Comparison of ENCODE assay signal across 8 cellular contexts in the genomic region with DNA sequence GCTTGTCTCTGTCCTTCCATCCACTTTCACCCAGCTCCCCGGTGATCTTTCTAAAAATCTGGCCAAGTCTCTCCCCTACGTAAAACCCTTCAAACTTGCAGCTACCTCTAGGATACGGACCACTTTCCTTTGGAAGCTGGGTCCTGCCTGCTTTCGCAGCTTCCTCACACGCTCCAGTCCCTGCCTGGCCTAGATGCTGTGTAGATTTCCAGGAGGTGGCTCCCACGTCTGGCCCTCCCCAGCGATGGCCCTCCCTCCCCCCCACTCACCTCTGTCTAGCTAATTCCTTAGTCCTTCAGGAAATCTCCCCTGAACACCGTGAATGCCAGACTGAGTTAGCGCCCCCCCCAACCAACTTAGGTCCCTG. TPM values are rescaled to one million over a fixed set of nuclear protein-coding genes. Genes with fewer than 3 reads are reported as not detected.
DNase-seq lines count a peak whose midpoint lies in the region; ATAC-seq, FAIRE-seq and TF ChIP-seq lines count a peak whose summit lies in the region.

No MANE protein-coding gene starts in this region.

- peak in 1 of 2 experiments; percentile 1; a peak in 2 of 6 replicates for ATAC-seq in A549
- ATAC-seq in activated naive CD4-positive, alpha-beta T cell treated with anti-CD3 and anti-CD28 coated beads, Interleukin-2, amount 50 U/mL, for 72 hours: no peak
- ATAC-seq in HG02981 (IDR thresholded peaks at IDR 0.05; ENCODE audit: unreplicated experiment): no peak
- no peak for ATAC-seq in HG03442 (IDR thresholded peaks at IDR 0.05; ENCODE audit: unreplicated experiment)
- ATAC-seq in HG03354 (IDR thresholded peaks at IDR 0.05; ENCODE audit: poor library complexity, severe bottlenecking, unreplicated experiment): no peak

- peaks cover 17 to 26% of the 10 kb centered on the region in 2 donors for H3K36me3 Mint-ChIP-seq in activated naive CD4-positive, alpha-beta T cell treated with anti-CD3 and anti-CD28 coated beads, Interleukin-2, amount 50 U/mL, for 72 hours

- H3K4me3 ChIP-seq in A549: peak overlapping the region; percentile 88; the same call in 2 of the 3 replicates
- H3K4me3 ChIP-seq in H7 (ENCODE audit: insufficient read depth, low read depth, low read length): peak overlapping the region; percentile 87
- peak overlapping the region; percentile 96 to 97 for H3K4me3 ChIP-seq in mucosa of rectum (ENCODE audit: low read length in 2 of 2)

- H3K36me3 ChIP-seq in H7 (replicated peaks; ENCODE audit: control insufficient read depth, insufficient read depth, low read length) (peaks cover 19% of the 10 kb centered on the region), mucosa of rectum (ENCODE audit: control insufficient read depth in 2 of 2, insufficient read depth in 2 of 2, low read length in 2 of 2) (peaks cover 22% of the 10 kb centered on the region in 2 donors)

- H3K27me3 ChIP-seq in H7 (ENCODE audit: control insufficient read depth, insufficient read depth, low read length): no peaks in the 10 kb centered on the region
- no peaks in the 10 kb centered on the region for H3K27me3 ChIP-seq in mucosa of rectum (ENCODE audit: control insufficient read depth in 2 of 2, insufficient read depth in 2 of 2, low read length in 2 of 2)

- no peak for TF ChIP-seq RAD21 in A549 (conservative IDR thresholded peaks at IDR 0.05 in 1 of 2, IDR thresholded peaks at IDR 0.05 in 1 of 2)

- TF ChIP-seq POLR2A in A549 (IDR thresholded peaks at IDR 0.05; ENCODE audit: low read length): no peak

- peak overlapping the region in 1 of 2 donors; percentile 100 for H3K9ac ChIP-seq in mucosa of rectum (ENCODE audit: low read depth in 1 of 2, low read length in 2 of 2)

- TF ChIP-seq EP300 in A549 (IDR thresholded peaks at IDR 0.05): no peak

- peak overlapping the region; percentile 96 for H3K4me2 ChIP-seq in A549

- WGBS in A549 (ENCODE audit: missing lambda C conversion rate): 51% methylated on average over 9 of the region's 9 CpGs

- no peak for TF ChIP-seq CTCF in A549 (IDR thresholded peaks at IDR 0.05)

- intact Hi-C loops in head of caudate nucleus (cut with DNase I): no loop called here

- peak overlapping the region; percentile 88 to 94 for H3K27ac ChIP-seq in A549
- peak overlapping the region in 1 of 2 donors; percentile 13 for H3K27ac ChIP-seq in mucosa of rectum (ENCODE audit: low read depth in 2 of 2, low read length in 2 of 2)

- FAIRE-seq in A549 (lab: Jason Lieb, UNC): no peak

- H3K9me3 ChIP-seq in A549 (no peaks in the 10 kb centered on the region), mucosa of rectum (ENCODE audit: control insufficient read depth in 2 of 2, low read length in 2 of 2) (no peaks in the 10 kb centered on the region)

- DNase-seq in A549 (ENCODE audit: low read depth in 1 of 2, low spot score in 1 of 2) (no peak), H7 (no peak), head of caudate nucleus (no peak)
- no peak for DNase-seq in activated naive CD4-positive, alpha-beta T cell treated with anti-CD3 and anti-CD28 coated beads, Interleukin-2, amount 50 U/mL, for 72 hours (ENCODE audit: low spot score in 2 of 2)

- peak overlapping the region; percentile 78 to 88 for H3K27ac Mint-ChIP-seq in activated naive CD4-positive, alpha-beta T cell treated with anti-CD3 and anti-CD28 coated beads, Interleukin-2, amount 50 U/mL, for 72 hours

- peaks cover 20% of the 10 kb centered on the region for H3K4me1 ChIP-seq in A549
- H3K4me1 ChIP-seq in mucosa of rectum (ENCODE audit: control insufficient read depth in 2 of 2, insufficient read depth in 2 of 2, low read length in 2 of 2): peaks cover 18 to 23% of the 10 kb centered on the region in 2 donors

- POLR2A ChIA-PET in A549 (lab: Yijun Ruan, JAX): interaction anchor here (0.6 to 1.9 kb wide), 16 partner anchors 8 to 220 kb away, joined by 3 to 9 read pairs (median 4); partner anchors contain the start of genes EME1 and MRPL27

- no peaks in the 10 kb centered on the region for H3K9me3 Mint-ChIP-seq in activated naive CD4-positive, alpha-beta T cell treated with anti-CD3 and anti-CD28 coated beads, Interleukin-2, amount 50 U/mL, for 72 hours

- CTCF ChIA-PET in A549 (lab: Yijun Ruan, JAX): interaction anchor here (0.7 to 15.8 kb wide), 36 partner anchors 9 to 407 kb away, joined by 3 to 445 read pairs (median 6); partner anchors contain the start of genes ACSF2, EME1, MRPL27 and RSAD1

TF ChIP-seq in A549, 52 proteins besides CTCF, POLR2A, EP300 and RAD21 (continues in another document):
- no peak for TF ChIP-seq ZSCAN20 (CRISPR knock-in tag; IDR thresholded peaks at IDR 0.05)
- TF ChIP-seq CEBPB (IDR thresholded peaks at IDR 0.05): no peak
- no peak for TF ChIP-seq RNF2 (IDR thresholded peaks at IDR 0.05; ENCODE audit: borderline replicate concordance, low read depth)
- TF ChIP-seq EHMT2 (IDR thresholded peaks at IDR 0.05; ENCODE audit: low read depth): no peak
- no peak for TF ChIP-seq ZNF302 (CRISPR knock-in tag; IDR thresholded peaks at IDR 0.05)
- no peak for TF ChIP-seq ZFP36 (IDR thresholded peaks at IDR 0.05; ENCODE audit: borderline replicate concordance, partially characterized antibody)
- no peak for TF ChIP-seq SREBF2 (IDR thresholded peaks at IDR 0.05)
- no peak for TF ChIP-seq HOXB13 (CRISPR knock-in tag; IDR thresholded peaks at IDR 0.05; ENCODE audit: low read depth)
- TF ChIP-seq, protein P1, sequence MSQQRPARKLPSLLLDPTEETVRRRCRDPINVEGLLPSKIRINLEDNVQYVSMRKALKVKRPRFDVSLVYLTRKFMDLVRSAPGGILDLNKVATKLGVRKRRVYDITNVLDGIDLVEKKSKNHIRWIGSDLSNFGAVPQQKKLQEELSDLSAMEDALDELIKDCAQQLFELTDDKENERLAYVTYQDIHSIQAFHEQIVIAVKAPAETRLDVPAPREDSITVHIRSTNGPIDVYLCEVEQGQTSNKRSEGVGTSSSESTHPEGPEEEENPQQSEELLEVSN (IDR thresholded peaks at IDR 0.05; ENCODE audit: borderline replicate concordance, low read depth): no peak
- no peak for TF ChIP-seq POLR2AphosphoS2 (conservative IDR thresholded peaks at IDR 0.05; ENCODE audit: low read length)
- no peak for TF ChIP-seq NFE2L2 (conservative IDR thresholded peaks at IDR 0.05; ENCODE audit: low read length)

RNA-seq across cellular contexts. Expression of gene LRRC59, which starts 0.6 kb away (rescaled TPM):
- polyA plus RNA-seq in A549 (2011; rRNA removed): 228 and 237 TPM in 2 replicates
- 137 and 149 TPM in 2 replicates for polyA plus RNA-seq in A549 (2012; cell fraction: cytosol; rRNA removed)
- 106 and 109 TPM in 2 replicates for polyA plus RNA-seq in A549 (2012; cell fraction: nucleus; rRNA removed)
- polyA plus RNA-seq in A549 (2017; fragmentation: RNase III; extraction: RNeasy Plus Mini Kit Qiagen cat#74134 plus additional on column Dnase treatment): 200 to 226 TPM (median 209 TPM) in 3 replicates
- 204 and 235 TPM in 2 replicates for polyA minus RNA-seq in A549 (2011; rRNA and poly(A)+ RNA removed)
- 105 and 119 TPM in 2 replicates for total RNA-seq in H7 (2014; rRNA removed; shearing (Covaris generic))
- total RNA-seq in activated naive CD4-positive, alpha-beta T cell treated with anti-CD3 and anti-CD28 coated beads, Interleukin-2, amount 50 U/mL, for 72 hours: 10 to 100 TPM; 40.3 to 66.7 TPM

RNA-seq across cellular contexts. Expression of gene EME1, which starts 24.9 kb away (rescaled TPM):
- polyA plus RNA-seq in A549 (2011; rRNA removed) (26.3 and 29.9 TPM in 2 replicates), A549 (2017; fragmentation: RNase III; extraction: RNeasy Plus Mini Kit Qiagen cat#74134 plus additional on column Dnase treatment) (21.9 to 24.3 TPM (median 23.9 TPM) in 3 replicates)
- polyA plus RNA-seq in A549 (2012; cell fraction: cytosol; rRNA removed): 19.5 and 20.9 TPM in 2 replicates
- polyA plus RNA-seq in A549 (2012; cell fraction: nucleus; rRNA removed): 60.7 and 91.1 TPM in 2 replicates
- 15.2 and 16.9 TPM in 2 replicates for polyA minus RNA-seq in A549 (2011; rRNA and poly(A)+ RNA removed)
- total RNA-seq in H7 (2014; rRNA removed; shearing (Covaris generic)): 21.7 and 28.2 TPM in 2 replicates
- 100 to 1,000 TPM in 1 of 2 donors, 10 to 100 TPM in 1; 45.9 to 101 TPM for total RNA-seq in activated naive CD4-positive, alpha-beta T cell treated with anti-CD3 and anti-CD28 coated beads, Interleukin-2, amount 50 U/mL, for 72 hours

RNA-seq across cellular contexts. Expression of gene MRPL27, which starts 24.9 kb away (rescaled TPM):
- polyA plus RNA-seq in A549 (2011; rRNA removed) (149 and 173 TPM in 2 replicates), A549 (2017; fragmentation: RNase III; extraction: RNeasy Plus Mini Kit Qiagen cat#74134 plus additional on column Dnase treatment) (155 to 170 TPM (median 156 TPM) in 3 replicates)
- polyA plus RNA-seq in A549 (2012; cell fraction: cytosol; rRNA removed): 195 and 246 TPM in 2 replicates
- 123 and 149 TPM in 2 replicates for polyA plus RNA-seq in A549 (2012; cell fraction: nucleus; rRNA removed)
- polyA minus RNA-seq in A549 (2011; rRNA and poly(A)+ RNA removed): 72.7 and 86.1 TPM in 2 replicates
- total RNA-seq in H7 (2014; rRNA removed; shearing (Covaris generic)): 55.5 and 86.3 TPM in 2 replicates
- total RNA-seq in activated naive CD4-positive, alpha-beta T cell treated with anti-CD3 and anti-CD28 coated beads, Interleukin-2, amount 50 U/mL, for 72 hours: 10 to 100 TPM; 63.6 to 91.4 TPM

RNA-seq across cellular contexts. Expression of gene ACSF2, which starts 28.1 kb away (rescaled TPM):
- polyA plus RNA-seq in A549 (2011; rRNA removed) (28.9 and 33.6 TPM in 2 replicates), A549 (2017; fragmentation: RNase III; extraction: RNeasy Plus Mini Kit Qiagen cat#74134 plus additional on column Dnase treatment) (16.3 to 24.4 TPM (median 21.5 TPM) in 3 replicates)
- 14.0 and 17.2 TPM in 2 replicates for polyA plus RNA-seq in A549 (2012; cell fraction: cytosol; rRNA removed)
- 49.4 and 67.7 TPM in 2 replicates for polyA plus RNA-seq in A549 (2012; cell fraction: nucleus; rRNA removed)
- polyA minus RNA-seq in A549 (2011; rRNA and poly(A)+ RNA removed): 45.1 and 48.8 TPM in 2 replicates
- 14.8 and 16.2 TPM in 2 replicates for total RNA-seq in H7 (2014; rRNA removed; shearing (Covaris generic))
- total RNA-seq in activated naive CD4-positive, alpha-beta T cell treated with anti-CD3 and anti-CD28 coated beads, Interleukin-2, amount 50 U/mL, for 72 hours: 10 to 100 TPM; 23.6 to 27.3 TPM

RNA-seq across cellular contexts. Expression of gene XYLT2, which starts 52.0 kb away (rescaled TPM):
- polyA plus RNA-seq in A549 (2011; rRNA removed) (9.7 and 10.5 TPM in 2 replicates), A549 (2017; fragmentation: RNase III; extraction: RNeasy Plus Mini Kit Qiagen cat#74134 plus additional on column Dnase treatment) (13.7 to 15.9 TPM (median 15.8 TPM) in 3 replicates)
- polyA plus RNA-seq in A549 (2012; cell fraction: cytosol; rRNA removed): 14.3 and 19.8 TPM in 2 replicates
- polyA plus RNA-seq in A549 (2012; cell fraction: nucleus; rRNA removed): 51.1 and 61.3 TPM in 2 replicates
- 23.1 and 26.8 TPM in 2 replicates for polyA minus RNA-seq in A549 (2011; rRNA and poly(A)+ RNA removed)
- 47.5 and 54.3 TPM in 2 replicates for total RNA-seq in H7 (2014; rRNA removed; shearing (Covaris generic))
- 10 to 100 TPM; 31.5 to 32.7 TPM for total RNA-seq in activated naive CD4-positive, alpha-beta T cell treated with anti-CD3 and anti-CD28 coated beads, Interleukin-2, amount 50 U/mL, for 72 hours
